In the genomic region with DNA sequence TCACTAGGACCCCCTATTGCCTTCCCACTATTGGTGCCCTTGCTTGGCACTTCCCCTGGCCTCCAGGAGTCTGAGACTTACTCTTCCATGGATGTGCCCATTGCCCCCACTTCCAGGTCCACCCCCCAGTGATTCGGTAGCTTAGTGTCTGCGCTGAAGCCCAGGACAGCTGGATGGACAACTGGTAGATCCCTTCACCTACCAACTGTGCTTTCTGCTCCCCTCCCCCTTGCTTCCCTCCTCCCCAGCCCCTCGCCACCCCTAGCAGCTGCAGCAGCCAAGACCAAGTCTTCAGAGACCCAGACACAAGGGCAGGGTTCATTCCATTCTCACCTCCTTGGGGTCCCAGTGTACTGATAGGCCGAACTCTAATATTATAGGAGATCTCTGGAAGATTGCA, we compare ENCODE assay signal across 13 cellular contexts. TPM values are rescaled to one million over a fixed set of nuclear protein-coding genes. Genes with fewer than 3 reads are reported as not detected.
DNase-seq lines count a peak whose midpoint lies in the region; ATAC-seq and TF ChIP-seq lines count a peak whose summit lies in the region.
"Had no signal": no experiment of that assay in that cellular context is flagged by ENCODE, and none has a peak within 500 bp of the region (broad histone marks: within the 10 kb centered on the region; RNA-seq: fewer than 3 reads in every experiment).

No MANE protein-coding gene starts in this region.

- H3K27ac ChIP-seq in right atrium auricular region (peak overlapping the region; percentile 97 to 100), endodermal cell (ENCODE audit: low read depth, low read length) (no peak overlapping the region), neural progenitor cell (no peak overlapping the region)

- H3K4me2 ChIP-seq in neural progenitor cell = no peak overlapping the region

- no peaks in the 10 kb centered on the region for H3K27me3 ChIP-seq in right atrium auricular region
- H3K27me3 ChIP-seq in endodermal cell (ENCODE audit: control insufficient read depth, insufficient read depth, low read length, poor library complexity, severe bottlenecking) = no peaks in the 10 kb centered on the region
- H3K27me3 ChIP-seq in neural progenitor cell = no peaks in the 10 kb centered on the region

- 92% methylated on average over 4 of the region's 4 CpGs; no CpG with 5 or more reads in 1 of the 2 experiments for WGBS in endodermal cell (ENCODE audit: insufficient coverage in 1 of 2, insufficient read length in 1 of 2), 2 experiments

- no peak overlapping the region for H2AFZ ChIP-seq in neural progenitor cell (replicated peaks)

- H3F3A ChIP-seq in neural progenitor cell (ENCODE audit: low read depth) = peaks cover 38% of the 10 kb centered on the region

- H3K36me3 ChIP-seq in right atrium auricular region (no peaks in the 10 kb centered on the region), endodermal cell (ENCODE audit: control insufficient read depth, insufficient read depth, low read length) (peaks cover 29% of the 10 kb centered on the region), neural progenitor cell (no peaks in the 10 kb centered on the region)

- peak overlapping the region; percentile 58 for H3K27ac Mint-ChIP-seq in endodermal cell
- peak overlapping the region; percentile 29 for H3K27ac Mint-ChIP-seq in neural progenitor cell

- peak overlapping the region; percentile 27 to 41 for H3K4me3 ChIP-seq in right atrium auricular region
- no peak overlapping the region for H3K4me3 ChIP-seq in endodermal cell (ENCODE audit: low read length)
- H3K4me3 ChIP-seq in neural progenitor cell = no peak overlapping the region

- H3K4me1 Mint-ChIP-seq in endodermal cell (peaks cover 38% of the 10 kb centered on the region), neural progenitor cell (peaks cover 47% of the 10 kb centered on the region)

- H3K4me3 Mint-ChIP-seq in endodermal cell (no peak overlapping the region), neural progenitor cell (no peak overlapping the region)

- H3K9me3 Mint-ChIP-seq in endodermal cell (no peaks in the 10 kb centered on the region), neural progenitor cell (no peaks in the 10 kb centered on the region)

- TF ChIP-seq CTCF in right atrium auricular region (IDR thresholded peaks at IDR 0.05) (no peak), endodermal cell (conservative IDR thresholded peaks at IDR 0.05) (no peak), neural progenitor cell (IDR thresholded peaks at IDR 0.05) (no peak)

- H3K36me3 Mint-ChIP-seq in endodermal cell (ENCODE audit: low read depth) (peaks cover 5% of the 10 kb centered on the region), neural progenitor cell (peaks cover 8% of the 10 kb centered on the region)

- H3K9me3 ChIP-seq in right atrium auricular region (no peaks in the 10 kb centered on the region), endodermal cell (ENCODE audit: control insufficient read depth, low read length) (no peaks in the 10 kb centered on the region), neural progenitor cell (ENCODE audit: low read depth) (no peaks in the 10 kb centered on the region)

- DNase-seq in right atrium auricular region (ENCODE audit: low spot score) (no peak), left ventricle myocardium superior (no peak), endodermal cell (no peak), neural progenitor cell (ENCODE audit: low spot score) (no peak), DMS53 (lab: John Stamatoyannopoulos, UW) (no peak), dedifferentiated amniotic fluid mesenchymal stem cell (ENCODE audit: extremely low spot score) (no peak)
- no peak for DNase-seq in activated CD4-positive, CD25-positive, alpha-beta regulatory T cell (lab: John Stamatoyannopoulos, UW)
- DNase-seq: AML-193; effector CD4-positive, alpha-beta T cell; GOT3; NCI-H2171 treated with DMSO at 0.1 percent for 48 hours; T-helper 2 cell had no signal

- H3K27me3 Mint-ChIP-seq in endodermal cell (ENCODE audit: insufficient read depth) = no peaks in the 10 kb centered on the region
- H3K27me3 Mint-ChIP-seq in neural progenitor cell (ENCODE audit: insufficient read depth, low read depth) = peaks cover 9% of the 10 kb centered on the region

- no peak for ATAC-seq in left ventricle myocardium superior
- ATAC-seq in HG02642 (IDR thresholded peaks at IDR 0.05; ENCODE audit: poor library complexity, unreplicated experiment) = no peak

- peaks cover 100% of the 10 kb centered on the region for H4K20me1 ChIP-seq in neural progenitor cell (ENCODE audit: low read depth)

- peaks cover 33% of the 10 kb centered on the region for H3K79me2 ChIP-seq in neural progenitor cell (ENCODE audit: low read depth)

- no peak overlapping the region for H3K9ac ChIP-seq in endodermal cell (ENCODE audit: extremely low read depth, low read length, poor library complexity, severe bottlenecking)
- no peak overlapping the region for H3K9ac ChIP-seq in neural progenitor cell

- intact Hi-C loops in left ventricle myocardium superior (cut with micrococcal nuclease) = no loop called here

- H3K4me1 ChIP-seq in right atrium auricular region = peaks cover 0 to 100% of the 10 kb centered on the region in 2 donors
- peaks cover 28% of the 10 kb centered on the region for H3K4me1 ChIP-seq in endodermal cell (ENCODE audit: control insufficient read depth, insufficient read depth, low read length)
- H3K4me1 ChIP-seq in neural progenitor cell = peaks cover 26% of the 10 kb centered on the region

RNA-seq across cellular contexts. Expression of gene LMNA, which starts 6.9 kb away (rescaled TPM):
- total RNA-seq in right atrium auricular region = 100 to 1,000 TPM; 258 to 273 TPM
- total RNA-seq in left ventricle myocardium superior = 252 TPM
- 10 to 100 TPM; 41.2 to 42.0 TPM for total RNA-seq in endodermal cell
- polyA plus RNA-seq in endodermal cell (2013, experiment 1 of 2) = 46.3 TPM
- polyA plus RNA-seq in endodermal cell (2013, experiment 2 of 2) = 45.5 TPM
- total RNA-seq in neural progenitor cell (ENCODE audit: low replicate concordance) = 20.5 and 35.8 TPM in 2 replicates

RNA-seq across cellular contexts. Expression of gene SEMA4A, which starts 31.9 kb away (rescaled TPM):
- total RNA-seq in right atrium auricular region (1 to 10 TPM; 2.0 to 4.2 TPM), left ventricle myocardium superior (0.69 TPM), endodermal cell (10 to 100 TPM in 1 of 2 donors, 1 to 10 TPM in 1; 6.4 to 10.3 TPM), neural progenitor cell (ENCODE audit: low replicate concordance) (0.69 and 1.8 TPM in 2 replicates)
- polyA plus RNA-seq in endodermal cell (2013, experiment 1 of 2) = 5.0 TPM
- polyA plus RNA-seq in endodermal cell (2013, experiment 2 of 2) = 3.4 TPM

RNA-seq across cellular contexts. Expression of gene MEX3A, which starts 39.2 kb away (rescaled TPM):
- total RNA-seq in right atrium auricular region = under 1 TPM; 0.15 to 0.47 TPM
- 0.17 TPM for total RNA-seq in left ventricle myocardium superior
- total RNA-seq in endodermal cell = 10 to 100 TPM; 91.8 to 94.3 TPM
- polyA plus RNA-seq in endodermal cell (2013, experiment 1 of 2) = 91.4 TPM
- polyA plus RNA-seq in endodermal cell (2013, experiment 2 of 2) = 89.4 TPM
- total RNA-seq in neural progenitor cell (ENCODE audit: low replicate concordance) = 32.2 and 62.6 TPM in 2 replicates

Comparison
In these comparisons a context has a peak if more than half of its experiments do, and no peak if none do; other contexts are left out.
1. H3K27ac ChIP-seq: peak in right atrium auricular region (2 of 2); none in endodermal cell (single experiment) and neural progenitor cell (single experiment).
2. H3K4me3 ChIP-seq: peak in right atrium auricular region (2 of 2); none in endodermal cell (single experiment) and neural progenitor cell (single experiment).
3. RNA of gene MEX3A, which starts 39.2 kb away (total RNA-seq): 91.8 to 94.3 TPM in endodermal cell and 32.2 to 62.6 TPM in neural progenitor cell; 0.15 to 0.47 TPM in right atrium auricular region and 0.17 TPM in left ventricle myocardium superior (single experiment); every median in the first group is over 10 times any median in the second.